Comparison of ENCODE assay signal across 1 cellular context in genomic region chr2:42184346-42184745, GRCh38.
TF ChIP-seq lines count a peak whose summit lies in the region.

No MANE protein-coding gene starts in this region.

TF ChIP-seq in GM23338, 12 proteins besides CTCF, POLR2A, EP300 and RAD21:
- no peak for TF ChIP-seq JUNB (IDR thresholded peaks at IDR 0.05; ENCODE audit: unreplicated experiment)
- no peak for TF ChIP-seq REST (IDR thresholded peaks at IDR 0.05; ENCODE audit: unreplicated experiment)
- TF ChIP-seq ZNF114 (CRISPR knock-in tag; IDR thresholded peaks at IDR 0.05): no peak
- no peak for TF ChIP-seq STAT1 (IDR thresholded peaks at IDR 0.05; ENCODE audit: unreplicated experiment)
- TF ChIP-seq EZH2 (IDR thresholded peaks at IDR 0.05; ENCODE audit: low read depth, unreplicated experiment): no peak
- no peak for TF ChIP-seq NANOG (IDR thresholded peaks at IDR 0.05; ENCODE audit: borderline replicate concordance)
- TF ChIP-seq EZH2phosphoT487 (IDR thresholded peaks at IDR 0.05; ENCODE audit: unreplicated experiment): no peak
- no peak for TF ChIP-seq ZNF462 (CRISPR knock-in tag; IDR thresholded peaks at IDR 0.05)
- TF ChIP-seq POLR2AphosphoS5 (IDR thresholded peaks at IDR 0.05; ENCODE audit: low read depth): no peak
- TF ChIP-seq ZNF331 (CRISPR knock-in tag; IDR thresholded peaks at IDR 0.05; ENCODE audit: low read depth): no peak
- TF ChIP-seq CREB1 (CRISPR knock-in tag; IDR thresholded peaks at IDR 0.05; ENCODE audit: low read depth): no peak
- TF ChIP-seq ETS1 (IDR thresholded peaks at IDR 0.05): no peak
